ENCODE assay signal across 8 cellular contexts in genomic region chr16:3611145-3611977, GRCh38. TPM values are rescaled to one million over a fixed set of nuclear protein-coding genes. Genes with fewer than 3 reads are reported as not detected.
DNase-seq lines count a peak whose midpoint lies in the region; ATAC-seq and TF ChIP-seq lines count a peak whose summit lies in the region.

TSS of gene SLX4 (minus strand) at chr16:3611606. CDS start at chr16:3608964, 2,642 bp downstream.

- TF ChIP-seq CTCF in BJ (IDR thresholded peaks at IDR 0.05; ENCODE audit: insufficient read depth, low read depth, low read length): no peak

- no peaks in the 10 kb centered on the region for H3K36me3 ChIP-seq in BJ (ENCODE audit: control insufficient read depth, insufficient read depth, low read length)

- DNase-seq in BJ (ENCODE audit: low read depth): peak; percentile 63
- DNase-seq in NCI-H526 (lab: John Stamatoyannopoulos, UW): peak; percentile 56 to 90
- peak; percentile 84 to 90 for DNase-seq in activated CD4-positive, alpha-beta T cell treated with anti-CD3 and anti-CD28 coated beads for 4 hours
- DNase-seq in left colon: peak; percentile 83 to 93
- DNase-seq in stimulated activated CD4-positive, alpha-beta T cell treated with anti-CD3 and anti-CD28 coated beads, Interleukin-1b, Interleukin-23, amount 100 ng/mL, for 24 hours (ENCODE audit: low read depth in 4 of 4, low spot score in 1 of 4): peak; percentile 70 to 85 (median 80)

- POLR2A ChIA-PET in BJ (lab: Charles Lee): no interaction called here

- peak within 1 kb of the TSS; percentile 95 for H3K4me3 ChIP-seq in BJ (ENCODE audit: low read depth, low read length)

- peak within 1 kb of the TSS; percentile 80 for H3K27ac ChIP-seq in cingulate gyrus (ENCODE audit: low read depth, low read length)

- peak; percentile 89 for ATAC-seq in GM19328 (IDR thresholded peaks at IDR 0.05; ENCODE audit: unreplicated experiment)
- ATAC-seq in HG03460 (IDR thresholded peaks at IDR 0.05; ENCODE audit: unreplicated experiment): peak; percentile 75
- ATAC-seq in left colon: peak; percentile 96

- CTCF ChIA-PET in BJ (lab: Yijun Ruan, JAX): no interaction called here

- intact Hi-C loops in left colon (cut with DNase I, micrococcal nuclease): no loop called here

- no peaks in the 10 kb centered on the region for H3K27me3 ChIP-seq in BJ (ENCODE audit: control insufficient read depth, insufficient read depth, low read length)

RNA-seq across cellular contexts. Expression of gene SLX4, which starts in this region (rescaled TPM):
- polyA plus RNA-seq in BJ (2011; rRNA removed): 0.92 and 0.97 TPM in 2 replicates
- polyA minus RNA-seq in BJ (2011; rRNA and poly(A)+ RNA removed): 1.6 and 2.4 TPM in 2 replicates
- 1 to 10 TPM; 3.7 to 4.9 TPM for total RNA-seq in left colon

Comparison
In these comparisons a context has a peak if more than half of its experiments do, and no peak if none do; other contexts are left out.
1. Peak in every context shown above with its lines: DNase-seq, ATAC-seq, H3K4me3 ChIP-seq and H3K27ac ChIP-seq.